14 cellular contexts compared by ENCODE assay signal in genomic region chr1:29531596-29531995, GRCh38.
"Had no signal": no experiment of that assay in that cellular context is flagged by ENCODE, and none has a peak within 500 bp of the region (broad histone marks: within the 10 kb centered on the region; RNA-seq: fewer than 3 reads in every experiment).

No MANE protein-coding gene starts in this region.

- H3K4me1 Mint-ChIP-seq: naive thymus-derived CD4-positive, alpha-beta T cell had no signal

- H3K4me3 Mint-ChIP-seq: naive thymus-derived CD4-positive, alpha-beta T cell; neural crest cell had no signal

- H3K27ac Mint-ChIP-seq: naive thymus-derived CD4-positive, alpha-beta T cell had no signal

- ATAC-seq: gastrocnemius medialis; heart right ventricle; lower lobe of right lung; naive thymus-derived CD4-positive, alpha-beta T cell had no signal

- DNase-seq: cortex of kidney; effector memory CD4-positive, alpha-beta T cell; gastrocnemius medialis; heart right ventricle; hypothalamus; left ventricle myocardium inferior; lower lobe of right lung; mesenchymal stem cell; naive thymus-derived CD4-positive, alpha-beta T cell; stimulated activated CD4-positive, alpha-beta T cell treated with anti-CD3 and anti-CD28 coated beads, Interleukin-2, amount 100 ng/mL, for 48 hours; stimulated activated naive CD4-positive, alpha-beta T cell treated with Interleukin-2 at 50 U/mL for 16 hours; thyroid gland; uterus had no signal
